ENCODE assay signal across 8 cellular contexts in genomic region chr17:28951991-28952975, GRCh38. TPM values are rescaled to one million over a fixed set of nuclear protein-coding genes. Genes with fewer than 3 reads are reported as not detected.
A peak's percentile ranks its signal among the peaks of the same experiment; 100 is the strongest.
DNase-seq lines count a peak whose midpoint lies in the region; ATAC-seq, FAIRE-seq and TF ChIP-seq lines count a peak whose summit lies in the region.

No MANE protein-coding gene starts in this region.

- H3K36me3 ChIP-seq in BJ (ENCODE audit: control insufficient read depth, insufficient read depth, low read length), result no peaks in the 10 kb centered on the region
- no peaks in the 10 kb centered on the region for H3K36me3 ChIP-seq in kidney epithelial cell (ENCODE audit: control insufficient read depth, insufficient read depth, low read length)

- DNase-seq in BJ (ENCODE audit: low read depth) (peak; percentile 98), GM19239 (ENCODE audit: insufficient read length, low spot score) (peak; percentile 92), NCI-H510A (lab: John Stamatoyannopoulos, UW) (peak; percentile 99), kidney epithelial cell (ENCODE audit: low read depth) (peak; percentile 97)
- DNase-seq in activated CD4-positive, alpha-beta T cell treated with anti-CD3 and anti-CD28 coated beads for 24 hours (ENCODE audit: low read depth in 2 of 2), result peak; percentile 83 to 86
- peak; percentile 96 for DNase-seq in stimulated activated CD4-positive, alpha-beta T cell treated with anti-CD3 and anti-CD28 coated beads, Interleukin-15, amount 100 ng/mL, for 24 hours

- H3K27me3 ChIP-seq in BJ (ENCODE audit: control insufficient read depth, insufficient read depth, low read length), result no peaks in the 10 kb centered on the region
- H3K27me3 ChIP-seq in kidney epithelial cell (ENCODE audit: control insufficient read depth, insufficient read depth, low read length), result no peaks in the 10 kb centered on the region

- FAIRE-seq in GM19239 (lab: Jason Lieb, UNC), result peak; percentile 100

- peak; percentile 71 for ATAC-seq in HG03439 (IDR thresholded peaks at IDR 0.05; ENCODE audit: unreplicated experiment)

- H3K4me3 ChIP-seq in BJ (ENCODE audit: low read depth, low read length) (peak overlapping the region; percentile 49), kidney epithelial cell (ENCODE audit: low read depth, low read length) (peak overlapping the region; percentile 58)

- TF ChIP-seq CTCF in BJ (IDR thresholded peaks at IDR 0.05; ENCODE audit: insufficient read depth, low read depth, low read length) (no peak), kidney epithelial cell (IDR thresholded peaks at IDR 0.05; ENCODE audit: insufficient read depth, low read length, poor library complexity, severe bottlenecking) (no peak)

- POLR2A ChIA-PET in BJ (lab: Charles Lee), result interaction anchor here (1.6 kb wide), 1 partner anchor 233 kb away, joined by 14 read pairs; the partner anchor contains the start of gene RPL23A

- CTCF ChIA-PET in BJ (lab: Yijun Ruan, JAX), result interaction anchor here (0.6 to 6.4 kb wide), 32 partner anchors 12 to 306 kb away, joined by 3 to 92 read pairs (median 5); partner anchors contain the start of genes MYO18A, NEK8, RPL23A and TLCD1

- peak overlapping the region; percentile 99 for H3K27ac ChIP-seq in cingulate gyrus (ENCODE audit: low read depth, low read length)

RNA-seq across cellular contexts. Expression of gene PHF12, which starts 1.0 kb away (rescaled TPM):
- 10.4 and 16.5 TPM in 2 replicates for polyA plus RNA-seq in BJ (2011; rRNA removed)
- 40.5 and 42.1 TPM in 2 replicates for polyA minus RNA-seq in BJ (2011; rRNA and poly(A)+ RNA removed)
- total RNA-seq in kidney epithelial cell, result 19.6 and 30.8 TPM in 2 replicates

RNA-seq across cellular contexts. Expression of gene DHRS13, which starts 49.4 kb away (rescaled TPM):
- 2.1 and 2.8 TPM in 2 replicates for polyA plus RNA-seq in BJ (2011; rRNA removed)
- 1.2 and 1.9 TPM in 2 replicates for polyA minus RNA-seq in BJ (2011; rRNA and poly(A)+ RNA removed)
- 12.2 and 12.7 TPM in 2 replicates for total RNA-seq in kidney epithelial cell

RNA-seq across cellular contexts. Expression of gene SEZ6, which starts 53.5 kb away (rescaled TPM):
- polyA plus RNA-seq in BJ (2011; rRNA removed), result not detected in 2 replicates
- not detected in 2 replicates for polyA minus RNA-seq in BJ (2011; rRNA and poly(A)+ RNA removed)
- not detected in 2 replicates for total RNA-seq in kidney epithelial cell

RNA-seq across cellular contexts. Expression of gene FLOT2, which starts 54.8 kb away (rescaled TPM):
- 62.2 and 86.0 TPM in 2 replicates for polyA plus RNA-seq in BJ (2011; rRNA removed)
- polyA minus RNA-seq in BJ (2011; rRNA and poly(A)+ RNA removed), result 51.7 and 63.2 TPM in 2 replicates
- 55.5 and 69.1 TPM in 2 replicates for total RNA-seq in kidney epithelial cell

Comparison
In these comparisons a context has a peak if more than half of its experiments do, and no peak if none do; other contexts are left out.
1. Peak in every context shown above with its lines: DNase-seq, ATAC-seq, H3K4me3 ChIP-seq and H3K27ac ChIP-seq.